1 cellular context compared by ENCODE assay signal in genomic region chr11:728901-729491, GRCh38.
TF ChIP-seq lines count a peak whose summit lies in the region.

No MANE protein-coding gene starts in this region.

TF ChIP-seq in H1, 55 proteins besides CTCF, POLR2A, EP300 and RAD21:
- TF ChIP-seq PHF8 (conservative IDR thresholded peaks at IDR 0.05; ENCODE audit: low read depth, low read length) = no peak
- TF ChIP-seq RXRA (IDR thresholded peaks at IDR 0.05; ENCODE audit: insufficient read depth, low read depth, low read length) = no peak
- TF ChIP-seq BRCA1 (IDR thresholded peaks at IDR 0.05; ENCODE audit: low read depth, low read length) = no peak
- TF ChIP-seq SRF (IDR thresholded peaks at IDR 0.05; ENCODE audit: low read depth, low read length) = no peak
- no peak for TF ChIP-seq RBBP5 (IDR thresholded peaks at IDR 0.05; ENCODE audit: borderline replicate concordance, low read depth, low read length)
- TF ChIP-seq MAFK (IDR thresholded peaks at IDR 0.05; ENCODE audit: low read depth, low read length) = no peak
- no peak for TF ChIP-seq GABPA (IDR thresholded peaks at IDR 0.05; ENCODE audit: borderline replicate concordance, insufficient read depth, low read length)
- no peak for TF ChIP-seq CHD1 (IDR thresholded peaks at IDR 0.05; ENCODE audit: low read depth, low read length)
- no peak for TF ChIP-seq BACH1 (IDR thresholded peaks at IDR 0.05; ENCODE audit: low read length)
- no peak for TF ChIP-seq BCL11A (IDR thresholded peaks at IDR 0.05; ENCODE audit: low read depth in 2 of 2, low read length in 2 of 2)
- no peak for TF ChIP-seq SAP30 (IDR thresholded peaks at IDR 0.05; ENCODE audit: insufficient read depth, insufficient replicate concordance, low read length)
- no peak for TF ChIP-seq JUND (IDR thresholded peaks at IDR 0.05; ENCODE audit: low read length)
- TF ChIP-seq CBX8 (IDR thresholded peaks at IDR 0.05; ENCODE audit: borderline replicate concordance, low read depth, low read length) = no peak
